In genomic region chr16:29382070-29382469, GRCh38 we compare ENCODE assay signal across 9 cellular contexts. TPM values are rescaled to one million over a fixed set of nuclear protein-coding genes. Genes with fewer than 3 reads are reported as not detected.
DNase-seq lines count a peak whose midpoint lies in the region; ATAC-seq and TF ChIP-seq lines count a peak whose summit lies in the region.
"Not testable (repeated sequence)": the region's sequence is repeated elsewhere in the genome, so short reads cannot be mapped to it uniquely, and the experiment has no call there.
"Had no signal": no experiment of that assay in that cellular context is flagged by ENCODE, and none has a peak within 500 bp of the region (broad histone marks: within the 10 kb centered on the region; RNA-seq: fewer than 3 reads in every experiment).

No MANE protein-coding gene starts in this region.

- not testable (repeated sequence) for DNase-seq in GM06990 (ENCODE audit: extremely low read depth, insufficient read length)
- peak in 32 of 34 experiments; percentile 17 to 75 (median 51) for DNase-seq in T-cell
- DNase-seq in activated CD4-positive, alpha-beta T cell treated with anti-CD3 and anti-CD28 coated beads for 36 hours: peak; percentile 16
- DNase-seq in activated CD8-positive, alpha-beta memory T cell treated with anti-CD3 and anti-CD28 coated beads for 1 hour (ENCODE audit: extremely low read depth in 1 of 2, low read depth in 1 of 2): peak; percentile 2 to 15
- peak; percentile 4 for DNase-seq in activated effector memory CD4-positive, alpha-beta T cell treated with Interleukin-2 at 50 U/mL for 16 hours
- DNase-seq in effector CD8-positive, alpha-beta T cell (lab: John Stamatoyannopoulos, UW): peak; percentile 10
- peak; percentile 30 for DNase-seq in natural killer cell
- DNase-seq in transverse colon: peak; percentile 27

- H3K9me3 ChIP-seq in transverse colon: not testable (repeated sequence)

- not testable (repeated sequence) for H3K27ac ChIP-seq in transverse colon

- H3K4me1 Mint-ChIP-seq in T-cell; activated CD4-positive, alpha-beta T cell treated with anti-CD3 and anti-CD28 coated beads for 36 hours; natural killer cell: not testable (repeated sequence)

- H3K9me3 Mint-ChIP-seq in T-cell; activated CD4-positive, alpha-beta T cell treated with anti-CD3 and anti-CD28 coated beads for 36 hours (ENCODE audit: low read depth); natural killer cell: not testable (repeated sequence)

- not testable (repeated sequence) for ATAC-seq in T-cell (replicated peaks in 1 of 4); activated CD4-positive, alpha-beta T cell treated with anti-CD3 and anti-CD28 coated beads for 36 hours; natural killer cell

- not testable (repeated sequence) for H3K27me3 Mint-ChIP-seq in T-cell; activated CD4-positive, alpha-beta T cell treated with anti-CD3 and anti-CD28 coated beads for 36 hours; natural killer cell (ENCODE audit: low read depth in 2 of 2)

- CTCF ChIA-PET in T-cell (lab: Charles Lee); activated CD4-positive, alpha-beta T cell treated with anti-CD3 and anti-CD28 coated beads for 36 hours (lab: Charles Lee): not testable (repeated sequence)

- intact Hi-C loops in activated CD4-positive, alpha-beta T cell treated with anti-CD3 and anti-CD28 coated beads for 36 hours (cut with DNase I, micrococcal nuclease); natural killer cell (cut with micrococcal nuclease); transverse colon (cut with DNase I; ENCODE audit: low total_unique reads): not testable (repeated sequence)

- not testable (repeated sequence) for H3K27ac Mint-ChIP-seq in T-cell; activated CD4-positive, alpha-beta T cell treated with anti-CD3 and anti-CD28 coated beads for 36 hours; natural killer cell

- H3K36me3 ChIP-seq in GM06990 (ENCODE audit: control insufficient read depth, insufficient read depth, low read length); transverse colon: not testable (repeated sequence)

- in situ Hi-C loops in transverse colon (cut with MboI; ENCODE audit: low pct_ligation_motif_present in 1 of 4, low pct_unique_long_range_greater_than_20kb in 1 of 4, low sequenced_read_pairs in 3 of 4): not testable (repeated sequence)

- 80% methylated on average over 1 of the region's 20 CpGs; no CpG with 5 or more reads in 1 of the 2 donors for WGBS in transverse colon (ENCODE audit: low coverage in 1 of 2), 2 donors

- H3K4me3 ChIP-seq in GM06990 (replicated peaks; ENCODE audit: low read depth, low read length): 0 out of 2 replicates have a peak overlapping the region, but pooled peaks have one; percentile 3
- H3K4me3 ChIP-seq in transverse colon: not testable (repeated sequence)

- not testable (repeated sequence) for H3K4me3 Mint-ChIP-seq in T-cell; activated CD4-positive, alpha-beta T cell treated with anti-CD3 and anti-CD28 coated beads for 36 hours; natural killer cell

- not testable (repeated sequence) for H3K4me1 ChIP-seq in transverse colon

- H3K27me3 ChIP-seq in GM06990 (replicated peaks; ENCODE audit: control insufficient read depth, insufficient read depth, low read length); transverse colon: not testable (repeated sequence)

- POLR2A ChIA-PET in T-cell (lab: Charles Lee): not testable (repeated sequence)
- POLR2A ChIA-PET in activated CD4-positive, alpha-beta T cell treated with anti-CD3 and anti-CD28 coated beads for 36 hours (lab: Charles Lee): interaction anchor here (0.7 kb wide), 1 partner anchor 1504 kb away, joined by 4 read pairs; no protein-coding TSS in a partner anchor

- TF ChIP-seq POLR2A in transverse colon (IDR thresholded peaks at IDR 0.05): not testable (repeated sequence)

- not testable (repeated sequence) for TF ChIP-seq EP300 in transverse colon (IDR thresholded peaks at IDR 0.05; ENCODE audit: low read depth)

- H3K36me3 Mint-ChIP-seq in T-cell; activated CD4-positive, alpha-beta T cell treated with anti-CD3 and anti-CD28 coated beads for 36 hours (ENCODE audit: low read depth); natural killer cell: not testable (repeated sequence)

- TF ChIP-seq CTCF in GM06990 (IDR thresholded peaks at IDR 0.05; ENCODE audit: insufficient read depth, low read length, poor library complexity, severe bottlenecking); natural killer cell (IDR thresholded peaks at IDR 0.05); transverse colon (IDR thresholded peaks at IDR 0.05): not testable (repeated sequence)

RNA-seq across cellular contexts. Expression of gene NPIPB11, which starts 24.4 kb away (rescaled TPM):
- total RNA-seq in T-cell (1 to 10 TPM; 1.7 to 2.7 (median 2.4) TPM), natural killer cell (10 to 100 TPM in 1 of 3 donors, 1 to 10 TPM in 2; 1.8 to 12.2 (median 4.4) TPM), transverse colon (10 to 100 TPM in 1 of 4 donors, 1 to 10 TPM in 2, under 1 TPM in 1; 0.75 to 16.7 (median 4.0) TPM)
- total RNA-seq in activated CD4-positive, alpha-beta T cell treated with anti-CD3 and anti-CD28 coated beads for 36 hours: 1 to 10 TPM; 1.3 to 2.1 TPM
- total RNA-seq: G401 had no signal
